In the genomic region with DNA sequence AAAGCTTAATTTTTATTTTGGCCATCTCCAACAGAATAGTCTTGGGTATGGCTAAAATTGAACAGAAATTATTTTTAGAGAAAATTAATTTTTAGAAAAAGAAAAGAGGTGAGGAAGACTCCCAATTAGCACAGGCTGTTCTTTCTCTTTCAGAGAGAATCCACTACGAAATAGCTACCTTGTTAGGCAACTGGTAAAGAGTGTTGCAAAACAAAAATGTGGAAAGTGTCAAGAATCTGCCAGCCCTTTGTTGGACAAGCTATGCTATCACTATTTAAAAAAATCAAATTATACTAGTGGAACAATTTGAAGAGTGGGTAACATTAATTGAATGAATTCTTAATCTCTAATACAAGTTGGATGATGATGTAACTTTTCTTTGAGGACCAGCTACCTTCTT, we compare ENCODE assay signal across 26 cellular contexts.
"Had no signal": no experiment of that assay in that cellular context is flagged by ENCODE, and none has a peak within 500 bp of the region (broad histone marks: within the 10 kb centered on the region; RNA-seq: fewer than 3 reads in every experiment).

No MANE protein-coding gene starts in this region.

- H3K27ac Mint-ChIP-seq: activated CD4-positive, alpha-beta T cell treated with anti-CD3 and anti-CD28 coated beads for 36 hours; activated CD8-positive, alpha-beta T cell treated with anti-CD3 and anti-CD28 coated beads for 36 hours; activated naive CD4-positive, alpha-beta T cell treated with anti-CD3 and anti-CD28 coated beads, Interleukin-2, amount 10 ng/mL, durations not matched to agents 7 days and 5 days; activated naive CD8-positive, alpha-beta T cell treated with anti-CD3 and anti-CD28 coated beads for 36 hours; activated T-cell treated with anti-CD3 and anti-CD28 coated beads, Interleukin-2, amount 50 U/mL, for 72 hours; activated T-helper 2 cell treated with anti-CD3 and anti-CD28 coated beads, Interferon-gamma antibody, Interleukin-2, Interleukin-4, amounts not matched to agents 10 μg/mL and 5 μg/mL and 100 μg/mL, durations not matched to agents 14 hours and 24 hours and 36 hours; T-helper 17 cell had no signal

- ATAC-seq: activated CD4-positive, alpha-beta T cell treated with anti-CD3 and anti-CD28 coated beads for 36 hours; activated CD8-positive, alpha-beta T cell treated with anti-CD3 and anti-CD28 coated beads for 36 hours; activated T-cell treated with anti-CD3 and anti-CD28 coated beads, Interleukin-2, amount 50 U/mL, for 72 hours; Panc1; Right ventricle myocardium inferior; SK-N-SH treated with all-trans-retinoic acid at 6 μM for 48 hours; T-helper 17 cell had no signal

- H3K4me3 Mint-ChIP-seq: activated CD4-positive, alpha-beta T cell treated with anti-CD3 and anti-CD28 coated beads for 36 hours; activated CD8-positive, alpha-beta T cell treated with anti-CD3 and anti-CD28 coated beads for 36 hours; activated naive CD4-positive, alpha-beta T cell treated with anti-CD3 and anti-CD28 coated beads, Interleukin-2, amount 10 ng/mL, durations not matched to agents 7 days and 5 days; activated naive CD8-positive, alpha-beta T cell treated with anti-CD3 and anti-CD28 coated beads for 36 hours; T-helper 17 cell had no signal

- H3K27ac ChIP-seq: SJSA1 had no signal

- DNase-seq: activated CD4-positive, alpha-beta T cell treated with anti-CD3 and anti-CD28 coated beads for 36 hours; activated CD4-positive, alpha-beta T cell treated with anti-CD3 and anti-CD28 coated beads, Interleukin-2, amount 50 U/mL, for 1 hour; activated CD8-positive, alpha-beta memory T cell treated with anti-CD3 and anti-CD28 coated beads, Interleukin-2, amount 50 U/mL, for 4 hours; activated CD8-positive, alpha-beta T cell treated with anti-CD3 and anti-CD28 coated beads for 36 hours; activated gamma-delta T cell treated with Interleukin-2 at 50 U/mL for 16 hours; activated naive CD4-positive, alpha-beta T cell treated with anti-CD3 and anti-CD28 coated beads, Interleukin-2, amount 10 ng/mL, durations not matched to agents 7 days and 5 days; activated naive CD8-positive, alpha-beta T cell treated with anti-CD3 and anti-CD28 coated beads for 36 hours; activated T-cell treated with anti-CD3 and anti-CD28 coated beads, Interleukin-2, amount 50 U/mL, for 72 hours; anterior cingulate cortex; cerebellar nuclear complex; Kasumi-1; KBM-7; NCI-H1105; NCI-H1436; NCI-H1694 treated with DMSO at 0.1 percent for 48 hours; NCI-H2029 treated with DMSO at 0.1 percent for 48 hours; NCI-H446; NCI-H524; RPMI8226; T-helper 17 cell; T1000 had no signal
